In the genomic region with DNA sequence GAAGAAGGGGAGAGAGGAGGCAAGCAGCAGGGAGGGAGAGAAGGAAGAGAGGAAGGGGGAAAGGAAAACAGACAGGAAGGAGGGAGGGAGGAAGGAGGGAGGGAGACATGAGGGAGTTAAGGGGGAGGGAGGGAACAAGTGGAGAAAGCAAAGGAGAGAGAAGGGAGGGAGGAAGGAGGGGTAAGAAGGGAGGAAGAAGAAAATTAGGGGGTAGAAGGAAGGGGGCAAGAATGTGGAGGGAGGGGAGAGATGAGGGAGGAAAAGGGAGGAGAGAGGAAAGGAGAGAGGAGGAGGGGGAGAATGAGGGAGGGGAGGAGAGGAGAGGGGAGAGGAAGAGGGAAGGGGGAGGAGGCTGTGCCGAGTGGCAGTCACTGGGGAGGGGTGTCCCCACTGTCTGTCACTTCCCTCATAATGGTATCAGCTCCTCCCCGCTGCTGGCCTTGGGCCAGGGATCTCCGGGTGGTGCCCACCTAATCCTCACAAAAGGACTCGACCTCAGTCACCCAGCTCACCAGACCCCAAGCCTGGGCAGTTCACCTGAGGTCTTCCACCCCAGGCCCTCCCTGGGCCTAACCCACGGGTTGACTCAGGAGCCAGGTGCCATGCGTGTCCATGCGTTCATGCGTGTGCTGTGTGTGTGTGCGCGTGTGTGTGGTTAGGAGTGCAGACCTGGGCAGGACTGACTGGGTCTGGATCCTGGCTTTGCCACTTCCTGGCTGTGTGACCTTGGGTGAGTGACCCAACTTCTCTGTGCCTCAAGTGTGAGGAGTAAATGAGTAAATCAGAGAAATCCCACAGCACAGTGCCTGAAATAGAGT, we compare ENCODE assay signal across 1 cellular context.
A peak's percentile ranks its signal among the peaks of the same experiment; 100 is the strongest.
TF ChIP-seq lines count a peak whose summit lies in the region.

No MANE protein-coding gene starts in this region.

TF ChIP-seq in HEK293, 187 proteins besides CTCF, POLR2A, EP300 and RAD21 (continued from another document and continues in another):
- TF ChIP-seq BCL6B (tag by site-specific recombination; IDR thresholded peaks at IDR 0.05) (no peak), ZNF660 (tag by site-specific recombination; IDR thresholded peaks at IDR 0.05) (no peak), ZNF837 (tag by site-specific recombination; IDR thresholded peaks at IDR 0.05) (no peak), ZSCAN23 (tag by site-specific recombination; IDR thresholded peaks at IDR 0.05) (no peak), ZNF664 (tag by site-specific recombination; IDR thresholded peaks at IDR 0.05) (no peak), ZSCAN5A (tag by site-specific recombination; IDR thresholded peaks at IDR 0.05) (no peak), ZNF350 (tag by site-specific recombination; IDR thresholded peaks at IDR 0.05) (no peak), ZNF354C (tag by site-specific recombination; IDR thresholded peaks at IDR 0.05; ENCODE audit: borderline replicate concordance, low read depth) (no peak), ZNF26 (tag by site-specific recombination; IDR thresholded peaks at IDR 0.05) (no peak), ZNF777 (tag by site-specific recombination; IDR thresholded peaks at IDR 0.05; ENCODE audit: borderline replicate concordance) (no peak), ZNF610 (tag by site-specific recombination; IDR thresholded peaks at IDR 0.05; ENCODE audit: borderline replicate concordance) (no peak), ZNF214 (tag by site-specific recombination; IDR thresholded peaks at IDR 0.05; ENCODE audit: borderline replicate concordance) (no peak), PRDM1 (tag by site-specific recombination; IDR thresholded peaks at IDR 0.05) (peak; percentile 93), ZNF549 (tag by site-specific recombination; IDR thresholded peaks at IDR 0.05) (no peak), ZNF341 (tag by site-specific recombination; IDR thresholded peaks at IDR 0.05; ENCODE audit: low read depth) (peak; percentile 86), ZNF221 (tag by site-specific recombination; IDR thresholded peaks at IDR 0.05; ENCODE audit: borderline replicate concordance) (no peak), ZNF391 (tag by site-specific recombination; IDR thresholded peaks at IDR 0.05; ENCODE audit: borderline replicate concordance, low read depth) (no peak), ZNF112 (tag by site-specific recombination; IDR thresholded peaks at IDR 0.05) (no peak), ZNF658 (tag by site-specific recombination; IDR thresholded peaks at IDR 0.05) (0 out of 2 replicates have a peak, but pooled peaks have one; percentile 53), IKZF3 (tag by site-specific recombination; IDR thresholded peaks at IDR 0.05) (no peak), KLF9 (tag by site-specific recombination; IDR thresholded peaks at IDR 0.05; ENCODE audit: low read depth) (no peak), ZNF571 (tag by site-specific recombination; IDR thresholded peaks at IDR 0.05) (no peak), ZNF747 (tag by site-specific recombination; IDR thresholded peaks at IDR 0.05) (no peak), ZNF302 (tag by site-specific recombination; IDR thresholded peaks at IDR 0.05; ENCODE audit: low read depth) (no peak), ZNF335 (tag by site-specific recombination; conservative IDR thresholded peaks at IDR 0.05) (no peak), ZNF155 (tag by site-specific recombination; IDR thresholded peaks at IDR 0.05) (no peak), ZBTB1 (tag by site-specific recombination; IDR thresholded peaks at IDR 0.05) (no peak), ZNF114 (tag by site-specific recombination; IDR thresholded peaks at IDR 0.05) (no peak), ZNF629 (tag by site-specific recombination; IDR thresholded peaks at IDR 0.05) (no peak), PBX3 (CRISPR knock-in tag; IDR thresholded peaks at IDR 0.05) (no peak), ZFHX2 (tag by site-specific recombination; conservative IDR thresholded peaks at IDR 0.05) (no peak)
- TF ChIP-seq, protein P1, sequence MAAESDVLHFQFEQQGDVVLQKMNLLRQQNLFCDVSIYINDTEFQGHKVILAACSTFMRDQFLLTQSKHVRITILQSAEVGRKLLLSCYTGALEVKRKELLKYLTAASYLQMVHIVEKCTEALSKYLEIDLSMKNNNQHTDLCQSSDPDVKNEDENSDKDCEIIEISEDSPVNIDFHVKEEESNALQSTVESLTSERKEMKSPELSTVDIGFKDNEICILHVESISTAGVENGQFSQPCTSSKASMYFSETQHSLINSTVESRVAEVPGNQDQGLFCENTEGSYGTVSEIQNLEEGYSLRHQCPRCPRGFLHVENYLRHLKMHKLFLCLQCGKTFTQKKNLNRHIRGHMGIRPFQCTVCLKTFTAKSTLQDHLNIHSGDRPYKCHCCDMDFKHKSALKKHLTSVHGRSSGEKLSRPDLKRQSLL (tag by site-specific recombination; IDR thresholded peaks at IDR 0.05): no peak
- TF ChIP-seq, protein P2, sequence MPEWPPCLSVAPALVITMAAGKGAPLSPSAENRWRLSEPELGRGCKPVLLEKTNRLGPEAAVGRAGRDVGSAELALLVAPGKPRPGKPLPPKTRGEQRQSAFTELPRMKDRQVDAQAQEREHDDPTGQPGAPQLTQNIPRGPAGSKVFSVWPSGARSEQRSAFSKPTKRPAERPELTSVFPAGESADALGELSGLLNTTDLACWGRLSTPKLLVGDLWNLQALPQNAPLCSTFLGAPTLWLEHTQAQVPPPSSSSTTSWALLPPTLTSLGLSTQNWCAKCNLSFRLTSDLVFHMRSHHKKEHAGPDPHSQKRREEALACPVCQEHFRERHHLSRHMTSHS (tag by site-specific recombination; IDR thresholded peaks at IDR 0.05): no peak
- TF ChIP-seq, protein P3, sequence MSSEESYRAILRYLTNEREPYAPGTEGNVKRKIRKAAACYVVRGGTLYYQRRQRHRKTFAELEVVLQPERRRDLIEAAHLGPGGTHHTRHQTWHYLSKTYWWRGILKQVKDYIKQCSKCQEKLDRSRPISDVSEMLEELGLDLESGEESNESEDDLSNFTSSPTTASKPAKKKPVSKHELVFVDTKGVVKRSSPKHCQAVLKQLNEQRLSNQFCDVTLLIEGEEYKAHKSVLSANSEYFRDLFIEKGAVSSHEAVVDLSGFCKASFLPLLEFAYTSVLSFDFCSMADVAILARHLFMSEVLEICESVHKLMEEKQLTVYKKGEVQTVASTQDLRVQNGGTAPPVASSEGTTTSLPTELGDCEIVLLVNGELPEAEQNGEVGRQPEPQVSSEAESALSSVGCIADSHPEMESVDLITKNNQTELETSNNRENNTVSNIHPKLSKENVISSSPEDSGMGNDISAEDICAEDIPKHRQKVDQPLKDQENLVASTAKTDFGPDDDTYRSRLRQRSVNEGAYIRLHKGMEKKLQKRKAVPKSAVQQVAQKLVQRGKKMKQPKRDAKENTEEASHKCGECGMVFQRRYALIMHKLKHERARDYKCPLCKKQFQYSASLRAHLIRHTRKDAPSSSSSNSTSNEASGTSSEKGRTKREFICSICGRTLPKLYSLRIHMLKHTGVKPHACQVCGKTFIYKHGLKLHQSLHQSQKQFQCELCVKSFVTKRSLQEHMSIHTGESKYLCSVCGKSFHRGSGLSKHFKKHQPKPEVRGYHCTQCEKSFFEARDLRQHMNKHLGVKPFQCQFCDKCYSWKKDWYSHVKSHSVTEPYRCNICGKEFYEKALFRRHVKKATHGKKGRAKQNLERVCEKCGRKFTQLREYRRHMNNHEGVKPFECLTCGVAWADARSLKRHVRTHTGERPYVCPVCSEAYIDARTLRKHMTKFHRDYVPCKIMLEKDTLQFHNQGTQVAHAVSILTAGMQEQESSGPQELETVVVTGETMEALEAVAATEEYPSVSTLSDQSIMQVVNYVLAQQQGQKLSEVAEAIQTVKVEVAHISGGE (tag by site-specific recombination; conservative IDR thresholded peaks at IDR 0.05; ENCODE audit: low read depth): no peak
- TF ChIP-seq, protein P4, sequence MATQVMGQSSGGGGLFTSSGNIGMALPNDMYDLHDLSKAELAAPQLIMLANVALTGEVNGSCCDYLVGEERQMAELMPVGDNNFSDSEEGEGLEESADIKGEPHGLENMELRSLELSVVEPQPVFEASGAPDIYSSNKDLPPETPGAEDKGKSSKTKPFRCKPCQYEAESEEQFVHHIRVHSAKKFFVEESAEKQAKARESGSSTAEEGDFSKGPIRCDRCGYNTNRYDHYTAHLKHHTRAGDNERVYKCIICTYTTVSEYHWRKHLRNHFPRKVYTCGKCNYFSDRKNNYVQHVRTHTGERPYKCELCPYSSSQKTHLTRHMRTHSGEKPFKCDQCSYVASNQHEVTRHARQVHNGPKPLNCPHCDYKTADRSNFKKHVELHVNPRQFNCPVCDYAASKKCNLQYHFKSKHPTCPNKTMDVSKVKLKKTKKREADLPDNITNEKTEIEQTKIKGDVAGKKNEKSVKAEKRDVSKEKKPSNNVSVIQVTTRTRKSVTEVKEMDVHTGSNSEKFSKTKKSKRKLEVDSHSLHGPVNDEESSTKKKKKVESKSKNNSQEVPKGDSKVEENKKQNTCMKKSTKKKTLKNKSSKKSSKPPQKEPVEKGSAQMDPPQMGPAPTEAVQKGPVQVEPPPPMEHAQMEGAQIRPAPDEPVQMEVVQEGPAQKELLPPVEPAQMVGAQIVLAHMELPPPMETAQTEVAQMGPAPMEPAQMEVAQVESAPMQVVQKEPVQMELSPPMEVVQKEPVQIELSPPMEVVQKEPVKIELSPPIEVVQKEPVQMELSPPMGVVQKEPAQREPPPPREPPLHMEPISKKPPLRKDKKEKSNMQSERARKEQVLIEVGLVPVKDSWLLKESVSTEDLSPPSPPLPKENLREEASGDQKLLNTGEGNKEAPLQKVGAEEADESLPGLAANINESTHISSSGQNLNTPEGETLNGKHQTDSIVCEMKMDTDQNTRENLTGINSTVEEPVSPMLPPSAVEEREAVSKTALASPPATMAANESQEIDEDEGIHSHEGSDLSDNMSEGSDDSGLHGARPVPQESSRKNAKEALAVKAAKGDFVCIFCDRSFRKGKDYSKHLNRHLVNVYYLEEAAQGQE (tag by site-specific recombination; IDR thresholded peaks at IDR 0.05): no peak
- TF ChIP-seq, protein P5, sequence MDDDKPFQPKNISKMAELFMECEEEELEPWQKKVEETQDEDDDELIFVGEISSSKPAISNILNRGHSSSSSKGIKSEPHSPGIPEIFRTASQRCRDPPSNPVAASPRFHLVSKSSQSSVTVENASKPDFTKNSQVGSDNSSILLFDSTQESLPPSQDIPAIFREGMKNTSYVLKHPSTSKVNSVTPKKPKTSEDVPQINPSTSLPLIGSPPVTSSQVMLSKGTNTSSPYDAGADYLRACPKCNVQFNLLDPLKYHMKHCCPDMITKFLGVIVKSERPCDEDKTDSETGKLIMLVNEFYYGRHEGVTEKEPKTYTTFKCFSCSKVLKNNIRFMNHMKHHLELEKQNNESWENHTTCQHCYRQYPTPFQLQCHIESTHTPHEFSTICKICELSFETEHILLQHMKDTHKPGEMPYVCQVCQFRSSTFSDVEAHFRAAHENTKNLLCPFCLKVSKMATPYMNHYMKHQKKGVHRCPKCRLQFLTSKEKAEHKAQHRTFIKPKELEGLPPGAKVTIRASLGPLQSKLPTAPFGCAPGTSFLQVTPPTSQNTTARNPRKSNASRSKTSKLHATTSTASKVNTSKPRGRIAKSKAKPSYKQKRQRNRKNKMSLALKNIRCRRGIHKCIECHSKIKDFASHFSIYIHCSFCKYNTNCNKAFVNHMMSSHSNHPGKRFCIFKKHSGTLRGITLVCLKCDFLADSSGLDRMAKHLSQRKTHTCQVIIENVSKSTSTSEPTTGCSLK (tag by site-specific recombination; IDR thresholded peaks at IDR 0.05): no peak
